ENCODE assay signal across 18 cellular contexts in genomic region chr13:33999830-34000605, GRCh38.
DNase-seq lines count a peak whose midpoint lies in the region; ATAC-seq and TF ChIP-seq lines count a peak whose summit lies in the region.
"Had no signal": no experiment of that assay in that cellular context is flagged by ENCODE, and none has a peak within 500 bp of the region (broad histone marks: within the 10 kb centered on the region; RNA-seq: fewer than 3 reads in every experiment).

No MANE protein-coding gene starts in this region.

- ATAC-seq in sciatic nerve = no peak
- ATAC-seq: activated CD8-positive, alpha-beta T cell treated with anti-CD3 and anti-CD28 coated beads for 36 hours; GM12878; GM23338; SK-N-SH treated with all-trans-retinoic acid at 6 μM for 48 hours had no signal

- H3K9me3 ChIP-seq in thyroid gland = no peaks in the 10 kb centered on the region

- H3K4me1 ChIP-seq in thyroid gland = peaks cover 18 to 19% of the 10 kb centered on the region in 2 donors

- no peaks in the 10 kb centered on the region for H3K27me3 ChIP-seq in thyroid gland

- POLR2A ChIA-PET in RWPE1 (lab: Yijun Ruan, JAX; ENCODE audit: low non-redundant PET) = no interaction called here

- CTCF ChIA-PET in RWPE1 (lab: Yijun Ruan, JAX) = interaction anchor here (0.6 kb wide), 1 partner anchor 1831 kb away, joined by 3 read pairs; no protein-coding TSS in a partner anchor

- DNase-seq in NCI-H1417 (lab: John Stamatoyannopoulos, UW) (peak in 2 of 3 experiments; percentile 13 to 62), NCI-H1417 treated with DMSO at 0.1 percent for 48 hours (lab: John Stamatoyannopoulos, UW) (no peak), NCI-H146 treated with DMSO at 0.1 percent for 48 hours (lab: John Stamatoyannopoulos, UW; ENCODE audit: unreplicated experiment) (peak; percentile 71), thyroid gland (peak; percentile 74 to 84), RWPE1 (ENCODE audit: low spot score) (no peak), NCI-H187 treated with DMSO at 0.1 percent for 48 hours (lab: John Stamatoyannopoulos, UW) (no peak), sciatic nerve (ENCODE audit: low spot score) (no peak)
- DNase-seq: activated CD8-positive, alpha-beta T cell treated with anti-CD3 and anti-CD28 coated beads for 36 hours; activated naive CD4-positive, alpha-beta T cell; activated T-cell treated with anti-CD3 and anti-CD28 coated beads, Interleukin-2, amount 50 U/mL, for 24 hours; amniotic stem cell; central memory CD4-positive, alpha-beta T cell; NCI-H2171 treated with DMSO at 0.1 percent for 48 hours; occipital lobe had no signal

- intact Hi-C loops in thyroid gland (cut with DNase I) = no loop called here
- intact Hi-C loops in sciatic nerve (cut with DNase I) = loop anchor here (5.0 kb wide), 1 partner anchor 1153 kb away; no protein-coding TSS in a partner anchor

- H3K27ac ChIP-seq in cingulate gyrus (ENCODE audit: low read depth, low read length) = peak overlapping the region; percentile 10
- H3K27ac ChIP-seq in thyroid gland = peak overlapping the region; percentile 37 to 61 (median 56)
- no peak overlapping the region for H3K27ac ChIP-seq in RWPE1

- TF ChIP-seq POLR2A in thyroid gland (IDR thresholded peaks at IDR 0.05) = no peak

- 16 to 26% methylated on average over 6 of the region's 6 CpGs for WGBS in thyroid gland, 2 donors

- no peak overlapping the region for H3K4me3 ChIP-seq in thyroid gland (replicated peaks in 1 of 3)
- H3K4me3 ChIP-seq: GM12878, GM23338 had no signal

- TF ChIP-seq CTCF in thyroid gland (IDR thresholded peaks at IDR 0.05) (no peak), RWPE1 (conservative IDR thresholded peaks at IDR 0.05; ENCODE audit: low read depth) (no peak)

- H3K36me3 ChIP-seq in thyroid gland = no peaks in the 10 kb centered on the region

Comparison
In these comparisons a context has a peak if more than half of its experiments do, and no peak if none do; other contexts are left out.
1. DNase-seq: peak in NCI-H1417 (2 of 3), NCI-H146 treated with DMSO at 0.1 percent for 48 hours (single experiment) and thyroid gland (2 of 2); none in NCI-H1417 treated with DMSO at 0.1 percent for 48 hours (single experiment), RWPE1 (single experiment), NCI-H187 treated with DMSO at 0.1 percent for 48 hours (single experiment) and sciatic nerve (single experiment).